In genomic region chr19:13018037-13018914, GRCh38 we compare ENCODE assay signal across 10 cellular contexts. TPM values are rescaled to one million over a fixed set of nuclear protein-coding genes. Genes with fewer than 3 reads are reported as not detected.
DNase-seq lines count a peak whose midpoint lies in the region; ATAC-seq and TF ChIP-seq lines count a peak whose summit lies in the region.
"Had no signal": no experiment of that assay in that cellular context is flagged by ENCODE, and none has a peak within 500 bp of the region (broad histone marks: within the 10 kb centered on the region; RNA-seq: fewer than 3 reads in every experiment).

No MANE protein-coding gene starts in this region.

- intact Hi-C loops in head of caudate nucleus (cut with DNase I) (no loop called here), prostate gland (cut with DNase I) (loop anchor here (2.0 kb wide), 1 partner anchor 21 kb away; no protein-coding TSS in a partner anchor)
- intact Hi-C loops in CD8-positive, alpha-beta T cell (cut with DNase I, micrococcal nuclease) = no loop called here

- H3K9me3 ChIP-seq in adipocyte (ENCODE audit: control insufficient read depth, low read length) (no peaks in the 10 kb centered on the region), prostate gland (no peaks in the 10 kb centered on the region)
- H3K9me3 ChIP-seq in CD8-positive, alpha-beta T cell (ENCODE audit: low read length) = no peaks in the 10 kb centered on the region
- H3K9me3 ChIP-seq: neutrophil had no signal

- no peak overlapping the region for H3K27ac Mint-ChIP-seq in CD8-positive, alpha-beta T cell
- H3K27ac Mint-ChIP-seq in activated T-helper 17 cell treated with anti-CD3 and anti-CD28 coated beads, Interleukin-2, amount 50 U/mL, for 72 hours = no peak overlapping the region

- WGBS in prostate gland = 9% methylated on average over 20 of the region's 21 CpGs

- no peak overlapping the region for H3K4me3 Mint-ChIP-seq in CD8-positive, alpha-beta T cell
- no peak overlapping the region for H3K4me3 Mint-ChIP-seq in activated T-helper 17 cell treated with anti-CD3 and anti-CD28 coated beads, Interleukin-2, amount 50 U/mL, for 72 hours

- H3K36me3 Mint-ChIP-seq in CD8-positive, alpha-beta T cell = no peaks in the 10 kb centered on the region
- H3K36me3 Mint-ChIP-seq in activated T-helper 17 cell treated with anti-CD3 and anti-CD28 coated beads, Interleukin-2, amount 50 U/mL, for 72 hours (ENCODE audit: low read depth) = no peaks in the 10 kb centered on the region

- CTCF ChIA-PET in CD8-positive, alpha-beta T cell (lab: Charles Lee) = interaction anchor here (1.2 to 1.3 kb wide), 2 partner anchors 40 to 43 kb away, joined by 3 to 4 read pairs; no protein-coding TSS in a partner anchor

- peak overlapping the region; percentile 97 for H3K9ac ChIP-seq in adipocyte (ENCODE audit: low read length)

- H3K4me3 ChIP-seq in adipocyte (ENCODE audit: low read length) (peak overlapping the region; percentile 76), prostate gland (peak overlapping the region in 1 of 2 donors; percentile 41)
- H3K4me3 ChIP-seq in CD8-positive, alpha-beta T cell (ENCODE audit: low read depth, low read length) = no peak overlapping the region

- H3K27ac ChIP-seq in prostate gland = peak overlapping the region; percentile 96 to 97
- no peak overlapping the region for H3K27ac ChIP-seq in CD8-positive, alpha-beta T cell (ENCODE audit: low read depth, low read length)
- H3K27ac ChIP-seq: neutrophil had no signal

- H3K4me1 Mint-ChIP-seq in CD8-positive, alpha-beta T cell (ENCODE audit: low read depth) = peaks cover 18% of the 10 kb centered on the region
- no peaks in the 10 kb centered on the region for H3K4me1 Mint-ChIP-seq in activated T-helper 17 cell treated with anti-CD3 and anti-CD28 coated beads, Interleukin-2, amount 50 U/mL, for 72 hours

- TF ChIP-seq POLR2A in prostate gland (IDR thresholded peaks at IDR 0.05) = no peak

- TF ChIP-seq CTCF in prostate gland (IDR thresholded peaks at IDR 0.05) = no peak
- TF ChIP-seq CTCF in CD8-positive, alpha-beta T cell (IDR thresholded peaks at IDR 0.05) = no peak

- H3K4me1 ChIP-seq in adipocyte (ENCODE audit: control insufficient read depth, insufficient read depth, low read length) (peaks cover 87% of the 10 kb centered on the region), prostate gland (replicated peaks) (peaks cover 38% of the 10 kb centered on the region)
- peaks cover 22% of the 10 kb centered on the region for H3K4me1 ChIP-seq in CD8-positive, alpha-beta T cell (ENCODE audit: insufficient read depth, low read length)

- peak in 9 of 14 donors; percentile 29 to 79 (median 54) for DNase-seq in C1 segment of cervical spinal cord (lab: John Stamatoyannopoulos, UW)
- peak; percentile 12 for DNase-seq in adipocyte (ENCODE audit: low read depth)
- peak in 30 of 42 donors; percentile 35 to 85 (median 68) for DNase-seq in head of caudate nucleus
- DNase-seq in prostate gland (ENCODE audit: low spot score) = peak; percentile 83
- no peak for DNase-seq in HK-2 (ENCODE audit: unreplicated experiment)
- no peak for DNase-seq in stimulated activated naive CD4-positive, alpha-beta T cell (lab: John Stamatoyannopoulos, UW)
- DNase-seq in CD8-positive, alpha-beta T cell = no peak
- DNase-seq: NCI-H2081 had no signal

- no peaks in the 10 kb centered on the region for H3K27me3 ChIP-seq in adipocyte (replicated peaks; ENCODE audit: control insufficient read depth, insufficient read depth, low read length)
- H3K27me3 ChIP-seq in prostate gland (replicated peaks; ENCODE audit: insufficient read depth) = no peaks in the 10 kb centered on the region
- H3K27me3 ChIP-seq in CD8-positive, alpha-beta T cell (ENCODE audit: insufficient read depth, low read length) = peaks cover 11% of the 10 kb centered on the region

- peaks cover 51% of the 10 kb centered on the region for H3K27me3 Mint-ChIP-seq in CD8-positive, alpha-beta T cell (ENCODE audit: low read depth)
- peaks cover 48% of the 10 kb centered on the region for H3K27me3 Mint-ChIP-seq in activated T-helper 17 cell treated with anti-CD3 and anti-CD28 coated beads, Interleukin-2, amount 50 U/mL, for 72 hours

- H3K9me3 Mint-ChIP-seq in CD8-positive, alpha-beta T cell = no peaks in the 10 kb centered on the region
- H3K9me3 Mint-ChIP-seq in activated T-helper 17 cell treated with anti-CD3 and anti-CD28 coated beads, Interleukin-2, amount 50 U/mL, for 72 hours = no peaks in the 10 kb centered on the region

- POLR2A ChIA-PET in CD8-positive, alpha-beta T cell (lab: Charles Lee) = no interaction called here

- no peaks in the 10 kb centered on the region for H3K36me3 ChIP-seq in adipocyte (ENCODE audit: control insufficient read depth, insufficient read depth, low read length, severe bottlenecking)
- H3K36me3 ChIP-seq in prostate gland = no peaks in the 10 kb centered on the region
- no peaks in the 10 kb centered on the region for H3K36me3 ChIP-seq in CD8-positive, alpha-beta T cell (ENCODE audit: insufficient read depth, low read length)
- H3K36me3 ChIP-seq: neutrophil had no signal

- ATAC-seq in CD8-positive, alpha-beta T cell = no peak
- no peak for ATAC-seq in activated T-helper 17 cell treated with anti-CD3 and anti-CD28 coated beads, Interleukin-2, amount 50 U/mL, for 72 hours (replicated peaks)

RNA-seq across cellular contexts. Expression of gene NFIX, which starts 23.0 kb away (rescaled TPM):
- total RNA-seq in prostate gland = 100 to 1,000 TPM; 185 to 286 TPM
- 1 to 10 TPM; 2.5 to 5.0 TPM for total RNA-seq in CD8-positive, alpha-beta T cell
- 1 to 10 TPM in 1 of 2 donors, under 1 TPM in 1; 0.43 to 1.1 TPM for total RNA-seq in activated T-helper 17 cell treated with anti-CD3 and anti-CD28 coated beads, Interleukin-2, amount 50 U/mL, for 72 hours

RNA-seq across cellular contexts. Expression of gene DAND5, which starts 48.9 kb away (rescaled TPM):
- total RNA-seq in prostate gland = 1 to 10 TPM in 1 of 2 donors, not detected in 1; 1.8 TPM
- total RNA-seq in CD8-positive, alpha-beta T cell = not detected
- total RNA-seq in activated T-helper 17 cell treated with anti-CD3 and anti-CD28 coated beads, Interleukin-2, amount 50 U/mL, for 72 hours = under 1 TPM; 0.30 to 0.40 TPM

Comparison
In these comparisons a context has a peak if more than half of its experiments do, and no peak if none do; other contexts are left out.
1. DNase-seq: peak in C1 segment of cervical spinal cord (9 of 14), adipocyte (single experiment), head of caudate nucleus (30 of 42) and prostate gland (single experiment); none in HK-2 (single experiment), stimulated activated naive CD4-positive, alpha-beta T cell (0 of 6) and CD8-positive, alpha-beta T cell (0 of 7).
2. RNA of gene NFIX, which starts 23.0 kb away (total RNA-seq): 185 to 286 TPM in prostate gland; 2.5 to 5.0 TPM in CD8-positive, alpha-beta T cell and 0.43 to 1.1 TPM in activated T-helper 17 cell treated with anti-CD3 and anti-CD28 coated beads, Interleukin-2, amount 50 U/mL, for 72 hours; every median in the first group is over 10 times any median in the second.